Comparison of ENCODE assay signal across 8 cellular contexts in the genomic region with DNA sequence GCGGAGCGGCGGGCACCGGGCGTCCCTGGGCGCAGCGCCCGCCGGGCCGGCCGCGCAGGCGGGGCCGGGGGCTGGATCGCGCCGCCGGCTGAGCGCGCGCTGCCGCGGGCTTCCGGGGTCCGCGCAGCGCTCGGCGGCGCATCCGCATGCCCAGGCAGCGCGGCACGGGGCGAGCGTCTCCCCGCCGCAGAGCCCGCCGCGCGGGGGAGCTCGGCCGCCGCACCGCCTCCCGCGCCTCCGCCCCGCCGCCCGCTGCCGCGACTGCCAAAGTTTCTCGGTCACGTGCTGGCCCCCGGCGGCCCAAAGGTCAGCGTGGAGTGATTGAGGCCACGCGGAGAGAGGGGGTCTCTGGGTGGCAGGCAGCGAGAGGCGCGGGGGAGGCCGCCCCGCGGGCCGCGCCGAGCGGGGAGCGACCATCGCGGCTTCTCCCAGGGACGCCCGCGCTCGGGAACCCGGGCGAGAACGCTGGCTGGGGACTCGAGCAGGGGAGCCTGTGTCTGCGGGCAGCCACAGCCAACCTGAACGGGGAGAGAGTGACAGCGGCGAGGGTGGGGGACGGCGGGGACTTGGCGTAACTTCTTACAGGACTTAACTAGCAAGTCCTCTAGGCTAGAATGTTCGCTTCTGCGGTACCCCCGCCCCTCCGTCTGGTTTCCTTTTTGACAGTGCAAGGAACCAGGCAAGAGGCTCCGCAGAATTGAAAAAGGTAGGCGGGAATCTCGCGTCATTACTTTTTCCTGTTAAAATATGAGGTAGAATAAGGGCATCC. TPM values are rescaled to one million over a fixed set of nuclear protein-coding genes. Genes with fewer than 3 reads are reported as not detected.
A peak's percentile ranks its signal among the peaks of the same experiment; 100 is the strongest.
DNase-seq lines count a peak whose midpoint lies in the region; ATAC-seq, FAIRE-seq and TF ChIP-seq lines count a peak whose summit lies in the region.

ILDR2 (minus strand) TSS at position 180 of the 769 bp plus-strand sequence. CDS start 272 bp downstream, outside the sequence.

- peak in 1 of 2 experiments; percentile 47; a peak in 2 of 4 replicates for TF ChIP-seq RAD21 in K562 (CRISPR knock-in tag; conservative IDR thresholded peaks at IDR 0.05 in 1 of 2, IDR thresholded peaks at IDR 0.05 in 1 of 2)

- TF ChIP-seq CTCF in CD4-positive, alpha-beta T cell (IDR thresholded peaks at IDR 0.05), result no peak
- peak in 2 of 3 experiments; percentile 19 to 40; a peak in 2 of 6 replicates for TF ChIP-seq CTCF in K562 (IDR thresholded peaks at IDR 0.05 in 2 of 3, conservative IDR thresholded peaks at IDR 0.05 in 1 of 3; ENCODE audit: insufficient read depth in 2 of 3, low read depth in 1 of 3, low read length in 3 of 3)

- no peak for FAIRE-seq in K562 (lab: Jason Lieb, UNC)

- no peaks in the 10 kb centered on the region for H3K9me3 Mint-ChIP-seq in CD4-positive, alpha-beta T cell

- H3K27ac ChIP-seq in CD4-positive, alpha-beta T cell (ENCODE audit: low read depth, low read length), result no peak within 1 kb of the TSS
- H3K27ac ChIP-seq in HUES64 (ENCODE audit: low read depth, low read length) (no peak within 1 kb of the TSS), K562 (ENCODE audit: extremely low read depth, low read depth, low read length) (no peak within 1 kb of the TSS), iPS-20b (ENCODE audit: low read length) (no peak within 1 kb of the TSS), skin epidermis (peak within 1 kb of the TSS in 2 of 21 experiments; percentile 31 to 69)

- H3K9me3 ChIP-seq in CD4-positive, alpha-beta T cell (ENCODE audit: control insufficient read depth, low read length), result no peaks in the 10 kb centered on the region
- H3K9me3 ChIP-seq in HUES64 (ENCODE audit: insufficient read depth, low read depth, low read length) (no peaks in the 10 kb centered on the region), K562 (replicated peaks; ENCODE audit: control insufficient read depth, insufficient read depth, low read depth, low read length) (no peaks in the 10 kb centered on the region), iPS-20b (ENCODE audit: insufficient read depth, low read depth, low read length) (no peaks in the 10 kb centered on the region)

- H3K9ac ChIP-seq in HUES64 (ENCODE audit: low read depth, low read length) (peak within 1 kb of the TSS; percentile 45), K562 (ENCODE audit: insufficient read depth in 1 of 2, low read depth in 2 of 2, low read length in 2 of 2) (peak within 1 kb of the TSS in 1 of 2 experiments; percentile 91; a peak in 2 of 4 replicates), iPS-20b (ENCODE audit: low read depth, low read length) (no peak within 1 kb of the TSS)

- 1% methylated on average over 97 of the region's 97 CpGs for WGBS in HUES64
- under 1% methylated on average over 89 of the region's 97 CpGs for WGBS in K562 (ENCODE audit: insufficient coverage, low coverage, missing lambda C conversion rate)

- H3K36me3 Mint-ChIP-seq in CD4-positive, alpha-beta T cell (ENCODE audit: low read depth), result no peaks in the 10 kb centered on the region

- TF ChIP-seq POLR2A in K562 (conservative IDR thresholded peaks at IDR 0.05), result no peak

- peak; percentile 8 to 57 (median 35) for DNase-seq in CD4-positive, alpha-beta T cell
- DNase-seq in T-helper 22 cell (ENCODE audit: low read depth) (peak; percentile 11), K562 (ENCODE audit: extremely low read depth in 1 of 4, low spot score in 3 of 4) (peak; percentile 49 to 78 (median 74))
- DNase-seq in NK-92 treated with Interleukin-12 subunit alpha and Interleukin-12 subunit beta, amount 100 ng/mL, for 24 hours (lab: John Stamatoyannopoulos, UW), result no peak

- BruUV-seq in K562 (replicated peaks; lab: Mats Ljungman, UMichigan), result no TSS peak

- TF ChIP-seq EP300 in K562 (IDR thresholded peaks at IDR 0.05; ENCODE audit: low read length), result no peak

- peak within 1 kb of the TSS; percentile 87 for H2AFZ ChIP-seq in K562 (ENCODE audit: low read depth, low read length)

- peak within 1 kb of the TSS; percentile 84 for H3K4me3 Mint-ChIP-seq in CD4-positive, alpha-beta T cell

- H3K4me1 ChIP-seq in HUES64 (ENCODE audit: insufficient read depth, low read length) (peaks cover 23% of the 10 kb centered on the region), K562 (replicated peaks in 1 of 2; ENCODE audit: control insufficient read depth in 2 of 2, insufficient read depth in 2 of 2, low read length in 2 of 2) (peaks cover 3 to 13% of the 10 kb centered on the region in 2 experiments; a peak in 3 of 5 replicates), iPS-20b (ENCODE audit: insufficient read depth, low read length) (no peaks in the 10 kb centered on the region)

- CTCF ChIA-PET in CD4-positive, alpha-beta T cell (lab: Charles Lee), result interaction anchor here (2.6 kb wide), 1 partner anchor 65 kb away, joined by 8 read pairs; no protein-coding TSS in a partner anchor
- CTCF ChIA-PET in K562 (lab: Yijun Ruan, JAX; ENCODE audit: low intra/inter-chr PET ratio), result no interaction called here

- POLR2A ChIA-PET in CD4-positive, alpha-beta T cell (lab: Charles Lee), result no interaction called here
- POLR2A ChIA-PET in K562 (lab: Yijun Ruan, JAX), result no interaction called here

- H3K4me3 ChIP-seq in HUES64 (ENCODE audit: low read length), result peak within 1 kb of the TSS; percentile 63
- peak within 1 kb of the TSS; percentile 56 for H3K4me3 ChIP-seq in K562
- peak within 1 kb of the TSS; percentile 70 for H3K4me3 ChIP-seq in iPS-20b (ENCODE audit: low read length)
- H3K4me3 ChIP-seq in skin epidermis, result peak within 1 kb of the TSS; percentile 40 to 71 (median 54)

- H3K27me3 ChIP-seq in CD4-positive, alpha-beta T cell (ENCODE audit: control insufficient read depth, insufficient read depth, low read length), result peaks cover 21% of the 10 kb centered on the region
- peaks cover 75% of the 10 kb centered on the region for H3K27me3 ChIP-seq in HUES64 (ENCODE audit: insufficient read depth, low read length)
- H3K27me3 ChIP-seq in K562 (ENCODE audit: control insufficient read depth in 2 of 2, insufficient read depth in 2 of 2, low read length in 2 of 2), result peaks cover 35 to 36% of the 10 kb centered on the region in 2 experiments
- H3K27me3 ChIP-seq in iPS-20b (ENCODE audit: insufficient read depth, low read length), result peaks cover 80% of the 10 kb centered on the region

- peak within 1 kb of the TSS; percentile 83 for H3K4me2 ChIP-seq in K562 (ENCODE audit: insufficient read depth, low read length)

- peak within 1 kb of the TSS; percentile 6 for H3K27ac Mint-ChIP-seq in CD4-positive, alpha-beta T cell

- peaks cover 25% of the 10 kb centered on the region for H3K27me3 Mint-ChIP-seq in CD4-positive, alpha-beta T cell

- H3K79me2 ChIP-seq in K562 (ENCODE audit: control insufficient read depth, insufficient read depth, low read length), result no peaks in the 10 kb centered on the region

- intact Hi-C loops in CD4-positive, alpha-beta T cell (cut with DNase I, micrococcal nuclease), result loop anchor here (5.0 to 10.0 kb wide), 2 partner anchors 79 to 82 kb away; no protein-coding TSS in a partner anchor
- intact Hi-C loops in K562 (cut with micrococcal nuclease), result loop anchor here (5.0 kb wide), 1 partner anchor 82 kb away; no protein-coding TSS in a partner anchor

- H3K9me1 ChIP-seq in K562 (ENCODE audit: control insufficient read depth, insufficient read depth, low read length), result no peaks in the 10 kb centered on the region

- peaks cover 24% of the 10 kb centered on the region for H3K4me1 Mint-ChIP-seq in CD4-positive, alpha-beta T cell (ENCODE audit: low read depth)

- in situ Hi-C loops in K562 (cut with MboI), result no loop called here

- no peaks in the 10 kb centered on the region for H3K36me3 ChIP-seq in HUES64 (ENCODE audit: insufficient read depth, low read length)
- H3K36me3 ChIP-seq in K562 (ENCODE audit: control insufficient read depth, insufficient read depth, low read length), result no peaks in the 10 kb centered on the region
- H3K36me3 ChIP-seq in iPS-20b (ENCODE audit: insufficient read depth, low read depth, low read length), result no peaks in the 10 kb centered on the region

- H4K20me1 ChIP-seq in K562 (replicated peaks; ENCODE audit: control insufficient read depth, insufficient read depth, low read length), result peaks cover 6% of the 10 kb centered on the region; the same call in 1 of the 2 replicates

- ATAC-seq in CD4-positive, alpha-beta T cell (ENCODE audit: poor library complexity), result peak; percentile 85
- ATAC-seq in GM19463 (IDR thresholded peaks at IDR 0.05; ENCODE audit: unreplicated experiment) (peak; percentile 60), K562 (peak; percentile 92)

TF ChIP-seq in K562, 482 proteins besides CTCF, POLR2A, EP300 and RAD21 (continues in another document):
- TF ChIP-seq SRSF1 (IDR thresholded peaks at IDR 0.05; ENCODE audit: low read depth, low read length), result no peak
- peak; percentile 47 to 90 for TF ChIP-seq E2F6 (IDR thresholded peaks at IDR 0.05; ENCODE audit: borderline replicate concordance in 1 of 2, extremely low read depth in 1 of 2, insufficient read depth in 1 of 2, insufficient read length in 1 of 2, low read depth in 1 of 2, low read length in 1 of 2, poor library complexity in 1 of 2, severe bottlenecking in 1 of 2)

RNA-seq across cellular contexts. Expression of gene ILDR2, which starts in this region (rescaled TPM):
- total RNA-seq in CD4-positive, alpha-beta T cell, result under 1 TPM; 0.47 to 0.67 TPM
- polyA plus RNA-seq in HUES64 (2013, experiment 1 of 2), result 8.4 TPM
- polyA plus RNA-seq in HUES64 (2013, experiment 2 of 2), result 10.0 TPM
- not detected in 2 replicates for total RNA-seq in K562 (2011; cell fraction: chromatin; rRNA removed; ENCODE audit: low replicate concordance)
- total RNA-seq in K562 (2011; cell fraction: nucleolus; rRNA removed), result not detected in 2 replicates
- total RNA-seq in K562 (2011; cell fraction: nucleoplasm; rRNA removed), result 0.22 TPM in 1 of 2 replicates, not detected in the other
- total RNA-seq in K562 (2014; rRNA removed), result 0.12 and 0.18 TPM in 2 replicates
- total RNA-seq in K562 (2014; rRNA removed; fragmentation: Illumina TruSeq; extraction: Trizol), result 0.04 and 0.06 TPM in 2 replicates
- total RNA-seq in K562 (2015; rRNA removed; fragmentation: Illumina TruSeq; extraction: Trizol), result 0.04 TPM in 1 of 2 replicates, not detected in the other
- total RNA-seq in K562 (2021), result 0.16 and 0.20 TPM in 2 replicates
- 0.01 and 0.20 TPM in 2 replicates for polyA plus RNA-seq in K562 (2011; rRNA removed)
- under 0.01 and 0.06 TPM in 2 replicates for polyA plus RNA-seq in K562 (2011; cell fraction: cytosol; rRNA removed)
- polyA plus RNA-seq in K562 (2011; cell fraction: nucleus; rRNA removed), result 0.03 TPM in 1 of 2 replicates, not detected in the other
- polyA plus RNA-seq in K562 (2012), result 0.01 and 0.06 TPM in 2 replicates
- polyA plus RNA-seq in K562 (2014; fragmentation: Illumina TruSeq; extraction: Trizol), result 0.18 and 0.31 TPM in 2 replicates
- polyA plus RNA-seq in K562 (2014; fragmentation: Nextera tagmentation; extraction: Ambion mirVana), result not detected
- polyA plus RNA-seq in K562 (2014; rRNA removed), result 0.03 TPM in 1 of 2 replicates, not detected in the other
- 0.56 TPM in 1 of 2 replicates, not detected in the other for polyA minus RNA-seq in K562 (2011; rRNA and poly(A)+ RNA removed)
- polyA minus RNA-seq in K562 (2011; cell fraction: cytosol; rRNA and poly(A)+ RNA removed), result not detected in 2 replicates
- polyA minus RNA-seq in K562 (2011; cell fraction: nucleus; rRNA and poly(A)+ RNA removed), result under 0.01 TPM in 1 of 2 replicates, not detected in the other

Comparison
In these comparisons a context has a peak if more than half of its experiments do, and no peak if none do; other contexts are left out.
1. Peak in DNase-seq and ATAC-seq in CD4-positive, alpha-beta T cell; RNA of the gene not detected or under 1 TPM.
2. Peak in DNase-seq, ATAC-seq, H3K4me3 ChIP-seq and H3K4me2 ChIP-seq in K562; RNA of the gene not detected or under 1 TPM.